ENCODE assay signal across 18 cellular contexts in genomic region chr12:122513660-122514059, GRCh38.
"Had no signal": no experiment of that assay in that cellular context is flagged by ENCODE, and none has a peak within 500 bp of the region (broad histone marks: within the 10 kb centered on the region; RNA-seq: fewer than 3 reads in every experiment).

No MANE protein-coding gene starts in this region.

- DNase-seq: activated CD4-positive, alpha-beta memory T cell treated with anti-CD3 and anti-CD28 coated beads for 36 hours; activated CD4-positive, alpha-beta T cell treated with anti-CD3 and anti-CD28 coated beads for 48 hours; activated CD8-positive, alpha-beta memory T cell treated with anti-CD3 and anti-CD28 coated beads, Interleukin-2, amount 10 ng/mL, durations not matched to agents 7 days and 5 days; activated naive CD4-positive, alpha-beta T cell treated with Interleukin-2 at 50 U/mL for 16 hours; body of pancreas; effector CD4-positive, alpha-beta T cell; foreskin keratinocyte; immature natural killer cell; lower lobe of right lung; naive thymus-derived CD4-positive, alpha-beta T cell; stimulated activated CD4-positive, alpha-beta T cell treated with anti-CD3 and anti-CD28 coated beads, Interleukin-4, amount 100 ng/mL, for 1 hour; stimulated activated naive CD4-positive, alpha-beta T cell treated with Interleukin-2 at 50 U/mL for 16 hours; substantia nigra; thyroid gland had no signal

- H3K27ac ChIP-seq: body of pancreas, foreskin keratinocyte, lower lobe of right lung, thyroid gland had no signal

- H3K9me3 ChIP-seq: body of pancreas, lower lobe of right lung, thyroid gland had no signal

- H3K4me3 ChIP-seq: body of pancreas, lower lobe of right lung, thyroid gland had no signal

- H3K4me1 ChIP-seq: body of pancreas, foreskin keratinocyte, lower lobe of right lung, thyroid gland had no signal

- H3K4me1 Mint-ChIP-seq: neural crest cell had no signal

- H3K27me3 Mint-ChIP-seq: activated CD4-positive, alpha-beta memory T cell treated with anti-CD3 and anti-CD28 coated beads for 36 hours; activated CD8-positive, alpha-beta memory T cell treated with anti-CD3 and anti-CD28 coated beads, Interleukin-2, amount 10 ng/mL, durations not matched to agents 7 days and 5 days; dendritic cell treated with granulocyte-macrophage colony-stimulating factor and Interleukin-4, amounts not matched to agents 40 ng/mL and 50 ng/mL, for 4 days; naive thymus-derived CD4-positive, alpha-beta T cell had no signal

- H3K27me3 ChIP-seq: body of pancreas, foreskin keratinocyte, thyroid gland had no signal

- H3K9me3 Mint-ChIP-seq: activated CD4-positive, alpha-beta memory T cell treated with anti-CD3 and anti-CD28 coated beads for 36 hours; activated T-helper 2 cell treated with anti-CD3 and anti-CD28 coated beads, Interferon-gamma antibody, Interleukin-2, Interleukin-4, amounts not matched to agents 10 μg/mL and 5 μg/mL and 100 μg/mL, durations not matched to agents 14 hours and 24 hours and 36 hours; dendritic cell treated with granulocyte-macrophage colony-stimulating factor and Interleukin-4, amounts not matched to agents 40 ng/mL and 50 ng/mL, for 4 days; immature natural killer cell; naive thymus-derived CD4-positive, alpha-beta T cell; neural crest cell had no signal

- H3K4me3 Mint-ChIP-seq: activated CD4-positive, alpha-beta memory T cell treated with anti-CD3 and anti-CD28 coated beads for 36 hours; activated CD8-positive, alpha-beta memory T cell treated with anti-CD3 and anti-CD28 coated beads, Interleukin-2, amount 10 ng/mL, durations not matched to agents 7 days and 5 days; dendritic cell treated with granulocyte-macrophage colony-stimulating factor and Interleukin-4, amounts not matched to agents 40 ng/mL and 50 ng/mL, for 4 days; immature natural killer cell; naive thymus-derived CD4-positive, alpha-beta T cell; neural crest cell had no signal

- H3K27ac Mint-ChIP-seq: activated CD4-positive, alpha-beta memory T cell treated with anti-CD3 and anti-CD28 coated beads for 36 hours; activated CD8-positive, alpha-beta memory T cell treated with anti-CD3 and anti-CD28 coated beads, Interleukin-2, amount 10 ng/mL, durations not matched to agents 7 days and 5 days; activated T-helper 2 cell treated with anti-CD3 and anti-CD28 coated beads, Interferon-gamma antibody, Interleukin-2, Interleukin-4, amounts not matched to agents 10 μg/mL and 5 μg/mL and 100 μg/mL, durations not matched to agents 14 hours and 24 hours and 36 hours; dendritic cell treated with granulocyte-macrophage colony-stimulating factor and Interleukin-4, amounts not matched to agents 40 ng/mL and 50 ng/mL, for 4 days; immature natural killer cell had no signal

- ATAC-seq: body of pancreas; foreskin keratinocyte; left lobe of liver; lower lobe of right lung; naive thymus-derived CD4-positive, alpha-beta T cell had no signal
